In the genomic region with DNA sequence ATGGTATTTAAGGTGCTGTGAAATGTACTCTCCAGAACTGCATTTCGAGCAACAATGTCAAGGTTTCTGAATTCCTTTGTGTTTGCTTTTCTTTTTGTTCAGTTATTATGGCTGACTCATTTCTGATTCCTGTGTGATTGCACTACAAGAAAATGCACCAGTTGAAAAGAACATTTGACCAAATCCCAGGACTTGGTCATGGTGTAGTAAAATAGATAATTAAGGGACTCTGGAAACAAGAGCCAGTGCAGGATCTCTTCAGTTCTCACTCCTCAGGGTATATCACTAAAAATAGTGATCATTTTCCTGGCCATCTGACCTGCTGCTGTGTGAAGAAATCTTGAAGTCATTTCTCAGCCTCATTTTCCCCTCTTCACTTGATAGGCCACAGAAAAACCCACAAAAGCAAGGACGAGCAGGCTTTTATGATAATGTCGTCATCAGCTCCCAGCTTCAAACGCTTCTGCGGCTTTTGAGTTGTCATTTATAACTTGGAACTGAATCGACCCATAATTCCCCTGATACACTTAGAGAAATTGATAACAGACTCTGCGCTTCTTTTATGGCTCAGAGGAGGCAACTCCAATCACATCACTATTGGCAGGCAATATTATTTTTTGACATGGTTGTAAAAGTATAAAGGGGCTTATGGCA, we compare ENCODE assay signal across 12 cellular contexts.
DNase-seq lines count a peak whose midpoint lies in the region; ATAC-seq and TF ChIP-seq lines count a peak whose summit lies in the region.
"Had no signal": no experiment of that assay in that cellular context is flagged by ENCODE, and none has a peak within 500 bp of the region (broad histone marks: within the 10 kb centered on the region; RNA-seq: fewer than 3 reads in every experiment).

No MANE protein-coding gene starts in this region.

- H3K36me3 Mint-ChIP-seq in MCF 10A (ENCODE audit: insufficient read depth, unreplicated experiment) = peaks cover 5% of the 10 kb centered on the region
- no peaks in the 10 kb centered on the region for H3K36me3 Mint-ChIP-seq in naive thymus-derived CD8-positive, alpha-beta T cell
- H3K36me3 Mint-ChIP-seq: memory B cell had no signal

- H3K9me3 Mint-ChIP-seq in MCF 10A (ENCODE audit: unreplicated experiment) = no peaks in the 10 kb centered on the region
- peaks cover 0 to 4% (median 0%) of the 10 kb centered on the region in 9 donors for H3K9me3 Mint-ChIP-seq in naive thymus-derived CD8-positive, alpha-beta T cell
- H3K9me3 Mint-ChIP-seq: memory B cell had no signal

- no peak for ATAC-seq in naive thymus-derived CD8-positive, alpha-beta T cell
- ATAC-seq: activated naive CD4-positive, alpha-beta T cell treated with anti-CD3 and anti-CD28 coated beads, Interleukin-2, amount 50 U/mL, for 72 hours; K562 had no signal

- H2AFZ ChIP-seq in MM.1S (ENCODE audit: low read length) = no peak overlapping the region

- no peaks in the 10 kb centered on the region for H3K27me3 Mint-ChIP-seq in MCF 10A (ENCODE audit: insufficient read depth, unreplicated experiment)
- peaks cover 0 to 3% (median 0%) of the 10 kb centered on the region in 5 donors for H3K27me3 Mint-ChIP-seq in naive thymus-derived CD8-positive, alpha-beta T cell
- H3K27me3 Mint-ChIP-seq: memory B cell had no signal

- no peaks in the 10 kb centered on the region for H3K79me2 ChIP-seq in MM.1S (ENCODE audit: low read length)

- H3K4me1 Mint-ChIP-seq in MCF 10A (ENCODE audit: insufficient read depth, unreplicated experiment) = peaks cover 25% of the 10 kb centered on the region
- no peaks in the 10 kb centered on the region for H3K4me1 Mint-ChIP-seq in naive thymus-derived CD8-positive, alpha-beta T cell
- H3K4me1 Mint-ChIP-seq: memory B cell had no signal

- no peak overlapping the region for H3K4me3 Mint-ChIP-seq in MCF 10A (ENCODE audit: unreplicated experiment)
- no peak overlapping the region for H3K4me3 Mint-ChIP-seq in naive thymus-derived CD8-positive, alpha-beta T cell
- H3K4me3 Mint-ChIP-seq: memory B cell had no signal

- H3K9me3 ChIP-seq in breast epithelium (no peaks in the 10 kb centered on the region), MM.1S (replicated peaks; ENCODE audit: insufficient read depth, low read length) (no peaks in the 10 kb centered on the region), colonic mucosa (no peaks in the 10 kb centered on the region)

- peak overlapping the region; percentile 71 for H3K27ac Mint-ChIP-seq in MCF 10A (ENCODE audit: low read depth, unreplicated experiment)
- no peak overlapping the region for H3K27ac Mint-ChIP-seq in naive thymus-derived CD8-positive, alpha-beta T cell
- H3K27ac Mint-ChIP-seq: activated naive CD4-positive, alpha-beta T cell treated with anti-CD3 and anti-CD28 coated beads, Interleukin-2, amount 50 U/mL, for 72 hours; memory B cell had no signal

- no TSS peak for BruUV-seq in MCF 10A (replicated peaks; lab: Mats Ljungman, UMichigan)

- H3K27me3 ChIP-seq in breast epithelium (no peaks in the 10 kb centered on the region), MM.1S (replicated peaks; ENCODE audit: insufficient read depth, low read length) (no peaks in the 10 kb centered on the region), colonic mucosa (no peaks in the 10 kb centered on the region)

- H3K9ac ChIP-seq in MM.1S (ENCODE audit: low read length) = no peak overlapping the region
- no peak overlapping the region for H3K9ac ChIP-seq in colonic mucosa (ENCODE audit: low read depth in 2 of 2, low read length in 2 of 2)

- TF ChIP-seq CTCF in MCF 10A (IDR thresholded peaks at IDR 0.05; ENCODE audit: unreplicated experiment) (no peak), breast epithelium (IDR thresholded peaks at IDR 0.05) (no peak), GM20000 (IDR thresholded peaks at IDR 0.05; ENCODE audit: extremely low read depth, missing control alignments) (no peak), MM.1S (IDR thresholded peaks at IDR 0.05; ENCODE audit: low read length) (no peak), colonic mucosa (IDR thresholded peaks at IDR 0.05) (no peak)

- CTCF ChIA-PET in MCF 10A (lab: Yijun Ruan, JAX) = interaction anchor here (0.6 kb wide), 1 partner anchor 306 kb away, joined by 7 read pairs; no protein-coding TSS in a partner anchor

- no peaks in the 10 kb centered on the region for H3K4me1 ChIP-seq in breast epithelium
- H3K4me1 ChIP-seq in MM.1S (ENCODE audit: low read length) = no peaks in the 10 kb centered on the region
- no peaks in the 10 kb centered on the region for H3K4me1 ChIP-seq in colonic mucosa

- no peak overlapping the region for H3K27ac ChIP-seq in breast epithelium
- no peak overlapping the region for H3K27ac ChIP-seq in MM.1S (ENCODE audit: low read length)
- H3K27ac ChIP-seq in colonic mucosa = no peak overlapping the region

- intact Hi-C loops in MCF 10A (cut with micrococcal nuclease) = no loop called here
- intact Hi-C loops in breast epithelium (cut with DNase I; ENCODE audit: low total_unique reads) = no loop called here
- intact Hi-C loops in colonic mucosa (cut with DNase I) = no loop called here

- H3K36me3 ChIP-seq in breast epithelium (no peaks in the 10 kb centered on the region), MM.1S (replicated peaks; ENCODE audit: insufficient read depth, low read length) (no peaks in the 10 kb centered on the region), colonic mucosa (no peaks in the 10 kb centered on the region)

- DNase-seq in MCF 10A (ENCODE audit: unreplicated experiment) (peak; percentile 20), breast epithelium (ENCODE audit: low spot score in 2 of 2) (no peak), astrocyte of the hippocampus (ENCODE audit: low read depth, low spot score) (peak; percentile 87), hepatic stellate cell (ENCODE audit: low spot score) (peak; percentile 8), GM20000 (ENCODE audit: low spot score) (no peak), MM.1S (no peak), colonic mucosa (no peak)
- DNase-seq in naive thymus-derived CD8-positive, alpha-beta T cell = no peak
- DNase-seq: DMS79 had no signal

- H3K9me2 ChIP-seq in MM.1S (replicated peaks; ENCODE audit: insufficient read depth, low read length) = no peaks in the 10 kb centered on the region

- H3K4me3 ChIP-seq in breast epithelium (no peak overlapping the region), MM.1S (ENCODE audit: low read length) (no peak overlapping the region), colonic mucosa (no peak overlapping the region)
- H3K4me3 ChIP-seq: K562 had no signal

- POLR2A ChIA-PET in MCF 10A (lab: Yijun Ruan, JAX) = interaction anchor here (1.3 to 1.6 kb wide), 2 partner anchors 8 to 346 kb away, joined by 4 read pairs; no protein-coding TSS in a partner anchor
- POLR2A ChIA-PET in naive thymus-derived CD8-positive, alpha-beta T cell (lab: Charles Lee) = no interaction called here

- no peak overlapping the region for H3K4me2 ChIP-seq in MM.1S (ENCODE audit: low read depth, low read length)

- no peak for TF ChIP-seq POLR2A in breast epithelium (IDR thresholded peaks at IDR 0.05)

- no peaks in the 10 kb centered on the region for H3F3A ChIP-seq in MM.1S (ENCODE audit: insufficient read depth, low read length)

- no peaks in the 10 kb centered on the region for H4K20me1 ChIP-seq in MM.1S (ENCODE audit: insufficient read depth, low read length)

Comparison
In these comparisons a context has a peak if more than half of its experiments do, and no peak if none do; other contexts are left out.
1. DNase-seq: peak in MCF 10A (single experiment), astrocyte of the hippocampus (single experiment) and hepatic stellate cell (single experiment); none in breast epithelium (0 of 2), GM20000 (single experiment), MM.1S (single experiment), colonic mucosa (single experiment) and naive thymus-derived CD8-positive, alpha-beta T cell (0 of 10).